1 cellular context compared by ENCODE assay signal in the genomic region with DNA sequence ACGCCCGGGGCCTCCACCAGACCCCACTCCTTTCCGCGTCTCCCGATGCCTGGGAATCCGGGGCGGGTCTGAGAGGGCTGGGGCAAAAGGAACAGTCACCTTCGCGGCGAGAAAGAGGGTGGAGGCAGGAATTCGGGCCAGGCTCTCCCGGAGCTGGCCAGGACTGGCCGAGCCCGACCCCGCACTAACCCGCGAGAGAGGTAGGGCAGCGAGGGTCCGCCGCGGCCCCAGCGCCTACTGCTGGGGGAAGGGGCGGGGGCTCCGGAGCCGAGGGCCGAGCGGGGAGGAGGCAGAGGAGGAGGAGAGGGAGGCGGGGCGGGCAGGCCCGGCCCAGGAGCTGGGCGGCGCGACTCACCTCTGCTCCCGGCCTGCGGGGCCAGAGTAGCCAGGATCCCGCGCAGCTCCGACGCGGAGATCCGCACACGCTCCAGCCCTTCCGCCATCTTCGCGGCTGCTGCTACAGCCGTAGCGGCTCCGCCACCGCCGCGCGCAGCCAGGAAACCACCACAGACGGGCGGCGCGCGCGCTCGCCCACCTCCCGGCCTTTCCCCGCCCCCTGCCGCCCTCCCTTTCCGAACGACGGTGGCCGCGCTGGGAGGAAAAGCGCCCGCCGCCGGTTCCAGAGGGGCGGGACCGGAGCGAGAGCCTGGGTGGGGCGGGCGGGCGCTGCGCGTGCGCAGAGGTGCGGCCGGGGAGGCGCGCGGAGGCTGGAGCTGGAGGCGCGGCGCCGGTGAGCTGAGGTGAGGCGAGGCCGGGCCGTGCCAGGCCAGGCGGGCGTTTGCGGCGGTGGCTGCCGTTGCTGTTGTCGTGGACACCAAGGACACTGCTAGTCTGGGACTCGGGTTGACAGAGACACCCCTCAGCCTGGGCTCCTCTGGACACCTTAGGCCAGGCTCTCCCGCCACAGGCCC.
TF ChIP-seq lines count a peak whose summit lies in the region.

A gene (minus strand): TSS at position 508 of the 911 bp plus-strand sequence. CDS start 65 bp downstream, at position 443.
A gene with protein sequence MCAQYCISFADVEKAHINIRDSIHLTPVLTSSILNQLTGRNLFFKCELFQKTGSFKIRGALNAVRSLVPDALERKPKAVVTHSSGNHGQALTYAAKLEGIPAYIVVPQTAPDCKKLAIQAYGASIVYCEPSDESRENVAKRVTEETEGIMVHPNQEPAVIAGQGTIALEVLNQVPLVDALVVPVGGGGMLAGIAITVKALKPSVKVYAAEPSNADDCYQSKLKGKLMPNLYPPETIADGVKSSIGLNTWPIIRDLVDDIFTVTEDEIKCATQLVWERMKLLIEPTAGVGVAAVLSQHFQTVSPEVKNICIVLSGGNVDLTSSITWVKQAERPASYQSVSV (plus strand): TSS at position 673 of the 911 bp plus-strand sequence. CDS start 11,611 bp downstream, outside the sequence.

TF ChIP-seq in HepG2, 621 proteins besides CTCF, POLR2A, EP300 and RAD21 (continued from another document and continues in another):
- TF ChIP-seq, protein P1, sequence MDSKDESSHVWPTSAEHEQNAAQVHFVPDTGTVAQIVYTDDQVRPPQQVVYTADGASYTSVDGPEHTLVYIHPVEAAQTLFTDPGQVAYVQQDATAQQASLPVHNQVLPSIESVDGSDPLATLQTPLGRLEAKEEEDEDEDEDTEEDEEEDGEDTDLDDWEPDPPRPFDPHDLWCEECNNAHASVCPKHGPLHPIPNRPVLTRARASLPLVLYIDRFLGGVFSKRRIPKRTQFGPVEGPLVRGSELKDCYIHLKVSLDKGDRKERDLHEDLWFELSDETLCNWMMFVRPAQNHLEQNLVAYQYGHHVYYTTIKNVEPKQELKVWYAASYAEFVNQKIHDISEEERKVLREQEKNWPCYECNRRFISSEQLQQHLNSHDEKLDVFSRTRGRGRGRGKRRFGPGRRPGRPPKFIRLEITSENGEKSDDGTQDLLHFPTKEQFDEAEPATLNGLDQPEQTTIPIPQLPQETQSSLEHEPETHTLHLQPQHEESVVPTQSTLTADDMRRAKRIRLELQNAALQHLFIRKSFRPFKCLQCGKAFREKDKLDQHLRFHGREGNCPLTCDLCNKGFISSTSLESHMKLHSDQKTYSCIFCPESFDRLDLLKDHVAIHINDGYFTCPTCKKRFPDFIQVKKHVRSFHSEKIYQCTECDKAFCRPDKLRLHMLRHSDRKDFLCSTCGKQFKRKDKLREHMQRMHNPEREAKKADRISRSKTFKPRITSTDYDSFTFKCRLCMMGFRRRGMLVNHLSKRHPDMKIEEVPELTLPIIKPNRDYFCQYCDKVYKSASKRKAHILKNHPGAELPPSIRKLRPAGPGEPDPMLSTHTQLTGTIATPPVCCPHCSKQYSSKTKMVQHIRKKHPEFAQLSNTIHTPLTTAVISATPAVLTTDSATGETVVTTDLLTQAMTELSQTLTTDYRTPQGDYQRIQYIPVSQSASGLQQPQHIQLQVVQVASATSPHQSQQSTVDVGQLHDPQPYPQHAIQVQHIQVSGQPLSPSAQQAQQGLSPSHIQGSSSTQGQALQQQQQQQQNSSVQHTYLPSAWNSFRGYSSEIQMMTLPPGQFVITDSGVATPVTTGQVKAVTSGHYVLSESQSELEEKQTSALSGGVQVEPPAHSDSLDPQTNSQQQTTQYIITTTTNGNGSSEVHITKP (CRISPR knock-in tag; IDR thresholded peaks at IDR 0.05; ENCODE audit: low read depth), result no peak
- TF ChIP-seq ELF4 (CRISPR knock-in tag; IDR thresholded peaks at IDR 0.05; ENCODE audit: borderline replicate concordance) (no peak), HCFC1 (IDR thresholded peaks at IDR 0.05; ENCODE audit: low read depth, low read length) (no peak), KLF15 (CRISPR knock-in tag; IDR thresholded peaks at IDR 0.05; ENCODE audit: borderline replicate concordance) (0 out of 2 replicates have a peak, but pooled peaks have one; percentile 2), FOXM1 (CRISPR knock-in tag; IDR thresholded peaks at IDR 0.05) (peak; percentile 8; the same call in 1 of the 2 replicates), ZNF501 (CRISPR knock-in tag; IDR thresholded peaks at IDR 0.05) (peak; percentile 64; the same call in 1 of the 2 replicates), GFI1 (CRISPR knock-in tag; IDR thresholded peaks at IDR 0.05; ENCODE audit: borderline replicate concordance) (peak; percentile 66; the same call in 1 of the 2 replicates), ZNF3 (CRISPR knock-in tag; IDR thresholded peaks at IDR 0.05) (no peak), ZNF781 (CRISPR knock-in tag; IDR thresholded peaks at IDR 0.05; ENCODE audit: borderline replicate concordance, not compliant biosample characterization) (no peak), ZNF883 (CRISPR knock-in tag; IDR thresholded peaks at IDR 0.05; ENCODE audit: not compliant biosample characterization) (peak; percentile 12), BORCS8-MEF2B (CRISPR knock-in tag; IDR thresholded peaks at IDR 0.05) (peak; percentile 28; the same call in 1 of the 2 replicates), KLF6 (CRISPR knock-in tag; IDR thresholded peaks at IDR 0.05) (no peak; the same call in 1 of the 2 replicates), ZBTB3 (CRISPR knock-in tag; IDR thresholded peaks at IDR 0.05; ENCODE audit: borderline replicate concordance, low read depth) (no peak), KDM6A (CRISPR knock-in tag; IDR thresholded peaks at IDR 0.05; ENCODE audit: low read depth) (no peak), ZNF431 (CRISPR knock-in tag; IDR thresholded peaks at IDR 0.05; ENCODE audit: borderline replicate concordance, low read depth) (no peak), SP2 (CRISPR knock-in tag; IDR thresholded peaks at IDR 0.05) (no peak; the same call in 1 of the 2 replicates), FOSL1 (CRISPR knock-in tag; IDR thresholded peaks at IDR 0.05; ENCODE audit: borderline replicate concordance) (no peak), JUN (CRISPR knock-in tag; IDR thresholded peaks at IDR 0.05) (no peak), NCOA1 (CRISPR knock-in tag; IDR thresholded peaks at IDR 0.05) (no peak), ATM (IDR thresholded peaks at IDR 0.05; ENCODE audit: borderline replicate concordance) (no peak), CBX1 (IDR thresholded peaks at IDR 0.05; ENCODE audit: low read depth) (no peak), ZNF839 (CRISPR knock-in tag; IDR thresholded peaks at IDR 0.05; ENCODE audit: borderline replicate concordance) (0 out of 2 replicates have a peak, but pooled peaks have one; percentile 27), ZNF101 (CRISPR knock-in tag; IDR thresholded peaks at IDR 0.05; ENCODE audit: borderline replicate concordance, low read depth) (no peak), ZNF326 (CRISPR knock-in tag; IDR thresholded peaks at IDR 0.05; ENCODE audit: borderline replicate concordance) (no peak)
- TF ChIP-seq, protein P2, sequence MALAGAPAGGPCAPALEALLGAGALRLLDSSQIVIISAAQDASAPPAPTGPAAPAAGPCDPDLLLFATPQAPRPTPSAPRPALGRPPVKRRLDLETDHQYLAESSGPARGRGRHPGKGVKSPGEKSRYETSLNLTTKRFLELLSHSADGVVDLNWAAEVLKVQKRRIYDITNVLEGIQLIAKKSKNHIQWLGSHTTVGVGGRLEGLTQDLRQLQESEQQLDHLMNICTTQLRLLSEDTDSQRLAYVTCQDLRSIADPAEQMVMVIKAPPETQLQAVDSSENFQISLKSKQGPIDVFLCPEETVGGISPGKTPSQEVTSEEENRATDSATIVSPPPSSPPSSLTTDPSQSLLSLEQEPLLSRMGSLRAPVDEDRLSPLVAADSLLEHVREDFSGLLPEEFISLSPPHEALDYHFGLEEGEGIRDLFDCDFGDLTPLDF (CRISPR knock-in tag; IDR thresholded peaks at IDR 0.05), result no peak
- TF ChIP-seq, protein P3, sequence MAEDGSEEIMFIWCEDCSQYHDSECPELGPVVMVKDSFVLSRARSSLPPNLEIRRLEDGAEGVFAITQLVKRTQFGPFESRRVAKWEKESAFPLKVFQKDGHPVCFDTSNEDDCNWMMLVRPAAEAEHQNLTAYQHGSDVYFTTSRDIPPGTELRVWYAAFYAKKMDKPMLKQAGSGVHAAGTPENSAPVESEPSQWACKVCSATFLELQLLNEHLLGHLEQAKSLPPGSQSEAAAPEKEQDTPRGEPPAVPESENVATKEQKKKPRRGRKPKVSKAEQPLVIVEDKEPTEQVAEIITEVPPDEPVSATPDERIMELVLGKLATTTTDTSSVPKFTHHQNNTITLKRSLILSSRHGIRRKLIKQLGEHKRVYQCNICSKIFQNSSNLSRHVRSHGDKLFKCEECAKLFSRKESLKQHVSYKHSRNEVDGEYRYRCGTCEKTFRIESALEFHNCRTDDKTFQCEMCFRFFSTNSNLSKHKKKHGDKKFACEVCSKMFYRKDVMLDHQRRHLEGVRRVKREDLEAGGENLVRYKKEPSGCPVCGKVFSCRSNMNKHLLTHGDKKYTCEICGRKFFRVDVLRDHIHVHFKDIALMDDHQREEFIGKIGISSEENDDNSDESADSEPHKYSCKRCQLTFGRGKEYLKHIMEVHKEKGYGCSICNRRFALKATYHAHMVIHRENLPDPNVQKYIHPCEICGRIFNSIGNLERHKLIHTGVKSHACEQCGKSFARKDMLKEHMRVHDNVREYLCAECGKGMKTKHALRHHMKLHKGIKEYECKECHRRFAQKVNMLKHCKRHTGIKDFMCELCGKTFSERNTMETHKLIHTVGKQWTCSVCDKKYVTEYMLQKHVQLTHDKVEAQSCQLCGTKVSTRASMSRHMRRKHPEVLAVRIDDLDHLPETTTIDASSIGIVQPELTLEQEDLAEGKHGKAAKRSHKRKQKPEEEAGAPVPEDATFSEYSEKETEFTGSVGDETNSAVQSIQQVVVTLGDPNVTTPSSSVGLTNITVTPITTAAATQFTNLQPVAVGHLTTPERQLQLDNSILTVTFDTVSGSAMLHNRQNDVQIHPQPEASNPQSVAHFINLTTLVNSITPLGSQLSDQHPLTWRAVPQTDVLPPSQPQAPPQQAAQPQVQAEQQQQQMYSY (CRISPR knock-in tag; IDR thresholded peaks at IDR 0.05), result no peak
- TF ChIP-seq, protein P4, sequence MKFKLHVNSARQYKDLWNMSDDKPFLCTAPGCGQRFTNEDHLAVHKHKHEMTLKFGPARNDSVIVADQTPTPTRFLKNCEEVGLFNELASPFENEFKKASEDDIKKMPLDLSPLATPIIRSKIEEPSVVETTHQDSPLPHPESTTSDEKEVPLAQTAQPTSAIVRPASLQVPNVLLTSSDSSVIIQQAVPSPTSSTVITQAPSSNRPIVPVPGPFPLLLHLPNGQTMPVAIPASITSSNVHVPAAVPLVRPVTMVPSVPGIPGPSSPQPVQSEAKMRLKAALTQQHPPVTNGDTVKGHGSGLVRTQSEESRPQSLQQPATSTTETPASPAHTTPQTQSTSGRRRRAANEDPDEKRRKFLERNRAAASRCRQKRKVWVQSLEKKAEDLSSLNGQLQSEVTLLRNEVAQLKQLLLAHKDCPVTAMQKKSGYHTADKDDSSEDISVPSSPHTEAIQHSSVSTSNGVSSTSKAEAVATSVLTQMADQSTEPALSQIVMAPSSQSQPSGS (CRISPR knock-in tag; IDR thresholded peaks at IDR 0.05), result peak; percentile 13; the same call in 1 of the 2 replicates
- TF ChIP-seq, protein P5, sequence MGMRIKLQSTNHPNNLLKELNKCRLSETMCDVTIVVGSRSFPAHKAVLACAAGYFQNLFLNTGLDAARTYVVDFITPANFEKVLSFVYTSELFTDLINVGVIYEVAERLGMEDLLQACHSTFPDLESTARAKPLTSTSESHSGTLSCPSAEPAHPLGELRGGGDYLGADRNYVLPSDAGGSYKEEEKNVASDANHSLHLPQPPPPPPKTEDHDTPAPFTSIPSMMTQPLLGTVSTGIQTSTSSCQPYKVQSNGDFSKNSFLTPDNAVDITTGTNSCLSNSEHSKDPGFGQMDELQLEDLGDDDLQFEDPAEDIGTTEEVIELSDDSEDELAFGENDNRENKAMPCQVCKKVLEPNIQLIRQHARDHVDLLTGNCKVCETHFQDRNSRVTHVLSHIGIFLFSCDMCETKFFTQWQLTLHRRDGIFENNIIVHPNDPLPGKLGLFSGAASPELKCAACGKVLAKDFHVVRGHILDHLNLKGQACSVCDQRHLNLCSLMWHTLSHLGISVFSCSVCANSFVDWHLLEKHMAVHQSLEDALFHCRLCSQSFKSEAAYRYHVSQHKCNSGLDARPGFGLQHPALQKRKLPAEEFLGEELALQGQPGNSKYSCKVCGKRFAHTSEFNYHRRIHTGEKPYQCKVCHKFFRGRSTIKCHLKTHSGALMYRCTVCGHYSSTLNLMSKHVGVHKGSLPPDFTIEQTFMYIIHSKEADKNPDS (CRISPR knock-in tag; IDR thresholded peaks at IDR 0.05), result no peak
- TF ChIP-seq, protein P6, sequence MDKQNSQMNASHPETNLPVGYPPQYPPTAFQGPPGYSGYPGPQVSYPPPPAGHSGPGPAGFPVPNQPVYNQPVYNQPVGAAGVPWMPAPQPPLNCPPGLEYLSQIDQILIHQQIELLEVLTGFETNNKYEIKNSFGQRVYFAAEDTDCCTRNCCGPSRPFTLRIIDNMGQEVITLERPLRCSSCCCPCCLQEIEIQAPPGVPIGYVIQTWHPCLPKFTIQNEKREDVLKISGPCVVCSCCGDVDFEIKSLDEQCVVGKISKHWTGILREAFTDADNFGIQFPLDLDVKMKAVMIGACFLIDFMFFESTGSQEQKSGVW (CRISPR knock-in tag; IDR thresholded peaks at IDR 0.05; ENCODE audit: borderline replicate concordance), result no peak
- TF ChIP-seq, protein P7, sequence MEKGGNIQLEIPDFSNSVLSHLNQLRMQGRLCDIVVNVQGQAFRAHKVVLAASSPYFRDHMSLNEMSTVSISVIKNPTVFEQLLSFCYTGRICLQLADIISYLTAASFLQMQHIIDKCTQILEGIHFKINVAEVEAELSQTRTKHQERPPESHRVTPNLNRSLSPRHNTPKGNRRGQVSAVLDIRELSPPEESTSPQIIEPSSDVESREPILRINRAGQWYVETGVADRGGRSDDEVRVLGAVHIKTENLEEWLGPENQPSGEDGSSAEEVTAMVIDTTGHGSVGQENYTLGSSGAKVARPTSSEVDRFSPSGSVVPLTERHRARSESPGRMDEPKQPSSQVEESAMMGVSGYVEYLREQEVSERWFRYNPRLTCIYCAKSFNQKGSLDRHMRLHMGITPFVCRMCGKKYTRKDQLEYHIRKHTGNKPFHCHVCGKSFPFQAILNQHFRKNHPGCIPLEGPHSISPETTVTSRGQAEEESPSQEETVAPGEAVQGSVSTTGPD (CRISPR knock-in tag; IDR thresholded peaks at IDR 0.05), result no peak
- TF ChIP-seq, protein P8, sequence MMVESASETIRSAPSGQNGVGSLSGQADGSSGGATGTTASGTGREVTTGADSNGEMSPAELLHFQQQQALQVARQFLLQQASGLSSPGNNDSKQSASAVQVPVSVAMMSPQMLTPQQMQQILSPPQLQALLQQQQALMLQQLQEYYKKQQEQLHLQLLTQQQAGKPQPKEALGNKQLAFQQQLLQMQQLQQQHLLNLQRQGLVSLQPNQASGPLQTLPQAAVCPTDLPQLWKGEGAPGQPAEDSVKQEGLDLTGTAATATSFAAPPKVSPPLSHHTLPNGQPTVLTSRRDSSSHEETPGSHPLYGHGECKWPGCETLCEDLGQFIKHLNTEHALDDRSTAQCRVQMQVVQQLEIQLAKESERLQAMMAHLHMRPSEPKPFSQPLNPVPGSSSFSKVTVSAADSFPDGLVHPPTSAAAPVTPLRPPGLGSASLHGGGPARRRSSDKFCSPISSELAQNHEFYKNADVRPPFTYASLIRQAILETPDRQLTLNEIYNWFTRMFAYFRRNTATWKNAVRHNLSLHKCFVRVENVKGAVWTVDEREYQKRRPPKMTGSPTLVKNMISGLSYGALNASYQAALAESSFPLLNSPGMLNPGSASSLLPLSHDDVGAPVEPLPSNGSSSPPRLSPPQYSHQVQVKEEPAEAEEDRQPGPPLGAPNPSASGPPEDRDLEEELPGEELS (CRISPR knock-in tag; IDR thresholded peaks at IDR 0.05), result 0 out of 2 replicates have a peak, but pooled peaks have one; percentile 12
- TF ChIP-seq, protein P9, sequence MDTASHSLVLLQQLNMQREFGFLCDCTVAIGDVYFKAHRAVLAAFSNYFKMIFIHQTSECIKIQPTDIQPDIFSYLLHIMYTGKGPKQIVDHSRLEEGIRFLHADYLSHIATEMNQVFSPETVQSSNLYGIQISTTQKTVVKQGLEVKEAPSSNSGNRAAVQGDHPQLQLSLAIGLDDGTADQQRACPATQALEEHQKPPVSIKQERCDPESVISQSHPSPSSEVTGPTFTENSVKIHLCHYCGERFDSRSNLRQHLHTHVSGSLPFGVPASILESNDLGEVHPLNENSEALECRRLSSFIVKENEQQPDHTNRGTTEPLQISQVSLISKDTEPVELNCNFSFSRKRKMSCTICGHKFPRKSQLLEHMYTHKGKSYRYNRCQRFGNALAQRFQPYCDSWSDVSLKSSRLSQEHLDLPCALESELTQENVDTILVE (CRISPR knock-in tag; IDR thresholded peaks at IDR 0.05), result no peak; the same call in 1 of the 2 replicates
